ENCODE assay signal across 21 cellular contexts in genomic region chr1:192235127-192235526, GRCh38.
"Had no signal": no experiment of that assay in that cellular context is flagged by ENCODE, and none has a peak within 500 bp of the region (broad histone marks: within the 10 kb centered on the region; RNA-seq: fewer than 3 reads in every experiment).

No MANE protein-coding gene starts in this region.

- H3K4me1 Mint-ChIP-seq: activated CD4-positive, alpha-beta memory T cell treated with anti-CD3 and anti-CD28 coated beads, Interleukin-2, amount 10 ng/mL, durations not matched to agents 7 days and 5 days; activated CD4-positive, alpha-beta T cell treated with anti-CD3 and anti-CD28 coated beads for 36 hours; activated naive CD4-positive, alpha-beta T cell treated with anti-CD3 and anti-CD28 coated beads, Interleukin-2, amount 50 U/mL, for 24 hours; brain; central memory CD8-positive, alpha-beta T cell; nephron; stimulated activated memory B cell treated with anti-CD40 and anti-IgM and Interleukin-4, amounts not matched to agents 10 μg/mL and 1 μg/mL and 100 μg/mL, for 72 hours had no signal

- DNase-seq: activated CD4-positive, alpha-beta memory T cell treated with anti-CD3 and anti-CD28 coated beads, Interleukin-2, amount 10 ng/mL, durations not matched to agents 7 days and 5 days; activated CD4-positive, alpha-beta T cell treated with anti-CD3 and anti-CD28 coated beads for 36 hours; activated effector memory CD4-positive, alpha-beta T cell treated with anti-CD3 and anti-CD28 coated beads, Interleukin-2, amount 50 U/mL, for 16 hours; activated T-cell treated with anti-CD3 and anti-CD28 coated beads, Interleukin-2, amount 50 U/mL, for 48 hours; adrenal gland; effector CD8-positive, alpha-beta T cell; glutamatergic neuron; kidney glomerular epithelial cell; left ventricle myocardium superior; mesenchymal stem cell; occipital lobe; stimulated activated CD4-positive, alpha-beta T cell treated with anti-CD3 and anti-CD28 coated beads, Interleukin-2, amount 100 ng/mL, for 48 hours had no signal

- H3K4me3 Mint-ChIP-seq: activated CD4-positive, alpha-beta memory T cell treated with anti-CD3 and anti-CD28 coated beads, Interleukin-2, amount 10 ng/mL, durations not matched to agents 7 days and 5 days; activated CD4-positive, alpha-beta T cell treated with anti-CD3 and anti-CD28 coated beads for 36 hours; activated naive CD4-positive, alpha-beta T cell treated with anti-CD3 and anti-CD28 coated beads, Interleukin-2, amount 50 U/mL, for 24 hours; brain; central memory CD8-positive, alpha-beta T cell; nephron; stimulated activated memory B cell treated with anti-CD40 and anti-IgM and Interleukin-4, amounts not matched to agents 10 μg/mL and 1 μg/mL and 100 μg/mL, for 72 hours had no signal

- FAIRE-seq: endothelial cell of umbilical vein, urothelium cell line had no signal

- H3K27ac ChIP-seq: adrenal gland, foreskin keratinocyte, VCaP had no signal

- H3K4me1 ChIP-seq: adrenal gland, foreskin keratinocyte had no signal

- H3K27me3 Mint-ChIP-seq: activated CD4-positive, alpha-beta memory T cell treated with anti-CD3 and anti-CD28 coated beads, Interleukin-2, amount 10 ng/mL, durations not matched to agents 7 days and 5 days; activated CD4-positive, alpha-beta T cell treated with anti-CD3 and anti-CD28 coated beads for 36 hours; activated naive CD4-positive, alpha-beta T cell treated with anti-CD3 and anti-CD28 coated beads, Interleukin-2, amount 50 U/mL, for 24 hours; brain; central memory CD8-positive, alpha-beta T cell; stimulated activated memory B cell treated with anti-CD40 and anti-IgM and Interleukin-4, amounts not matched to agents 10 μg/mL and 1 μg/mL and 100 μg/mL, for 72 hours had no signal

- H3K27ac Mint-ChIP-seq: activated CD4-positive, alpha-beta memory T cell treated with anti-CD3 and anti-CD28 coated beads, Interleukin-2, amount 10 ng/mL, durations not matched to agents 7 days and 5 days; activated CD4-positive, alpha-beta T cell treated with anti-CD3 and anti-CD28 coated beads for 36 hours; activated naive CD4-positive, alpha-beta T cell treated with anti-CD3 and anti-CD28 coated beads, Interleukin-2, amount 50 U/mL, for 24 hours; brain; nephron; stimulated activated memory B cell treated with anti-CD40 and anti-IgM and Interleukin-4, amounts not matched to agents 10 μg/mL and 1 μg/mL and 100 μg/mL, for 72 hours had no signal

- H3K9me3 ChIP-seq: adrenal gland had no signal

- H3K36me3 ChIP-seq: adrenal gland had no signal

- H3K9me3 Mint-ChIP-seq: activated CD4-positive, alpha-beta memory T cell treated with anti-CD3 and anti-CD28 coated beads, Interleukin-2, amount 10 ng/mL, durations not matched to agents 7 days and 5 days; activated naive CD4-positive, alpha-beta T cell treated with anti-CD3 and anti-CD28 coated beads, Interleukin-2, amount 50 U/mL, for 24 hours; brain; nephron had no signal

- H3K4me3 ChIP-seq: adrenal gland had no signal

- H3K27me3 ChIP-seq: adrenal gland, foreskin keratinocyte had no signal

- ATAC-seq: activated CD4-positive, alpha-beta T cell treated with anti-CD3 and anti-CD28 coated beads for 36 hours; foreskin keratinocyte; left ventricle myocardium superior; stimulated activated memory B cell treated with anti-CD40 and anti-IgM and Interleukin-4, amounts not matched to agents 10 μg/mL and 1 μg/mL and 100 μg/mL, for 72 hours had no signal

- H3K36me3 Mint-ChIP-seq: activated naive CD4-positive, alpha-beta T cell treated with anti-CD3 and anti-CD28 coated beads, Interleukin-2, amount 50 U/mL, for 24 hours; brain; stimulated activated memory B cell treated with anti-CD40 and anti-IgM and Interleukin-4, amounts not matched to agents 10 μg/mL and 1 μg/mL and 100 μg/mL, for 72 hours had no signal
